9 cellular contexts compared by ENCODE assay signal in the genomic region with DNA sequence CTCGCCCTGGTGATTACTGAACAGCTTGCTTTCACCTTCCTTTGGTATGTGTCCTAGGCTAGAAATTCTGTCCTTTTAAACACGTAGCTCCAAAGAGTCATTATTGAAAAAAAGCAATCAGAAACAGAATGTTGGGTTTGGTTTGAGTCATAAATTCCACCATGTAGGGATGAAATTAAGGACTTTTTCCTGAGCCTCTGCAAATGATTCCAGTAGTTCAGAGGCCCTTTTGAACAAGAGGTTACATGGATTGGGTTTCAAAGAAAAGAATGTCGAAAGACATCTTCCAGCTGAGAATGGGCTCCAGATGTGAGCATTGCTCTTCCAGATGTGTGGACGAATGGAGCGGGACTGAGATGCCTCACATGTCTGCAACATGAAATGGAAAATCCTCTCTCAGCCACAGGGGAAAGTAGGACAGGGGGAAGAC. TPM values are rescaled to one million over a fixed set of nuclear protein-coding genes. Genes with fewer than 3 reads are reported as not detected.
A peak's percentile ranks its signal among the peaks of the same experiment; 100 is the strongest.
DNase-seq lines count a peak whose midpoint lies in the region; ATAC-seq and TF ChIP-seq lines count a peak whose summit lies in the region.
"Had no signal": no experiment of that assay in that cellular context is flagged by ENCODE, and none has a peak within 500 bp of the region (broad histone marks: within the 10 kb centered on the region; RNA-seq: fewer than 3 reads in every experiment).

No MANE protein-coding gene starts in this region.

- peaks cover 19% of the 10 kb centered on the region for H4K20me1 ChIP-seq in OCI-LY3 (ENCODE audit: insufficient read depth, low read length)

- no peaks in the 10 kb centered on the region for H3K79me2 ChIP-seq in OCI-LY3 (ENCODE audit: low read length)

- intact Hi-C loops in tibial artery (cut with DNase I; ENCODE audit: low total_unique reads), result no loop called here

- H3K4me1 ChIP-seq in OCI-LY3 (ENCODE audit: low read length) (peaks cover 39% of the 10 kb centered on the region), tibial artery (peaks cover 0 to 23% (median 7%) of the 10 kb centered on the region in 4 donors)

- H3K4me3 ChIP-seq in AG09309 (ENCODE audit: control insufficient read depth, low read depth, low read length), result no peak overlapping the region
- H3K4me3 ChIP-seq in OCI-LY3 (ENCODE audit: low read length), result peak overlapping the region; percentile 69
- H3K4me3 ChIP-seq in tibial artery, result no peak overlapping the region

- peak overlapping the region in 2 of 3 experiments; percentile 35 to 39 for H3K4me3 Mint-ChIP-seq in nephron
- no peak overlapping the region for H3K4me3 Mint-ChIP-seq in progenitor cell of endocrine pancreas (ENCODE audit: low read depth)
- H3K4me3 Mint-ChIP-seq: CD4-positive, CD25-positive, alpha-beta regulatory T cell had no signal

- ATAC-seq in HG03432 (IDR thresholded peaks at IDR 0.05; ENCODE audit: unreplicated experiment) (no peak), GM18873 (IDR thresholded peaks at IDR 0.05; ENCODE audit: low FRiP score, unreplicated experiment) (no peak)

- H3K36me3 ChIP-seq in OCI-LY3 (replicated peaks; ENCODE audit: low read depth, low read length) (no peaks in the 10 kb centered on the region), tibial artery (no peaks in the 10 kb centered on the region)

- peak; percentile 77 for DNase-seq in AG09309 (ENCODE audit: low read depth)
- DNase-seq in epithelial cell of prostate (ENCODE audit: low read depth, low spot score), result no peak
- DNase-seq in tibial artery, result no peak
- DNase-seq in progenitor cell of endocrine pancreas (ENCODE audit: low spot score, unreplicated experiment), result no peak

- TF ChIP-seq CTCF in AG09309 (IDR thresholded peaks at IDR 0.05; ENCODE audit: control insufficient read depth, insufficient read depth, low read depth, low read length, missing control alignments), result no peak
- no peak for TF ChIP-seq CTCF in OCI-LY3 (IDR thresholded peaks at IDR 0.05; ENCODE audit: low read depth, low read length)
- TF ChIP-seq CTCF in nephron (IDR thresholded peaks at IDR 0.05; ENCODE audit: unreplicated experiment in 3 of 3), result no peak
- TF ChIP-seq CTCF in tibial artery (IDR thresholded peaks at IDR 0.05), result no peak
- TF ChIP-seq CTCF in progenitor cell of endocrine pancreas (IDR thresholded peaks at IDR 0.05; ENCODE audit: unreplicated experiment), result no peak

- H3K27me3 Mint-ChIP-seq in nephron (ENCODE audit: low read depth) (no peaks in the 10 kb centered on the region), progenitor cell of endocrine pancreas (peaks cover 45% of the 10 kb centered on the region)

- H3K27ac ChIP-seq in OCI-LY3 (ENCODE audit: low read length) (peak overlapping the region; percentile 34), epithelial cell of prostate (peak overlapping the region; percentile 80), tibial artery (peak overlapping the region in 1 of 2 donors; percentile 30)

- H2AFZ ChIP-seq in OCI-LY3 (ENCODE audit: low read depth, low read length), result no peak overlapping the region

- H3K9ac ChIP-seq in OCI-LY3 (ENCODE audit: low read length), result peak overlapping the region; percentile 29; the same call in 1 of the 2 replicates

- H3K36me3 Mint-ChIP-seq in nephron (ENCODE audit: low read depth), result no peaks in the 10 kb centered on the region
- no peaks in the 10 kb centered on the region for H3K36me3 Mint-ChIP-seq in progenitor cell of endocrine pancreas (ENCODE audit: insufficient read depth)
- H3K36me3 Mint-ChIP-seq: CD4-positive, CD25-positive, alpha-beta regulatory T cell had no signal

- peaks cover 72% of the 10 kb centered on the region for H3K27me3 ChIP-seq in OCI-LY3 (ENCODE audit: low read depth, low read length)
- H3K27me3 ChIP-seq in tibial artery, result no peaks in the 10 kb centered on the region

- H3K4me1 Mint-ChIP-seq in nephron, result peaks cover 74% of the 10 kb centered on the region
- H3K4me1 Mint-ChIP-seq in progenitor cell of endocrine pancreas (ENCODE audit: low read depth), result peaks cover 8% of the 10 kb centered on the region

- H3K9me3 ChIP-seq in OCI-LY3 (ENCODE audit: insufficient read depth, low read length) (no peaks in the 10 kb centered on the region), tibial artery (no peaks in the 10 kb centered on the region)

- H3K27ac Mint-ChIP-seq in nephron, result peak overlapping the region; percentile 93 to 96 (median 95)
- H3K27ac Mint-ChIP-seq in progenitor cell of endocrine pancreas, result no peak overlapping the region

- H3K9me3 Mint-ChIP-seq in nephron (no peaks in the 10 kb centered on the region), progenitor cell of endocrine pancreas (ENCODE audit: low read depth) (no peaks in the 10 kb centered on the region)

- H3K4me2 ChIP-seq in OCI-LY3 (ENCODE audit: low read length), result peak overlapping the region; percentile 98

RNA-seq across cellular contexts. Expression of a gene that starts 23.5 kb away (rescaled TPM):
- total RNA-seq in progenitor cell of endocrine pancreas, result 0.31 and 0.47 TPM in 2 replicates
